ENCODE assay signal across 12 cellular contexts in genomic region chr6:190596-191395, GRCh38.
DNase-seq lines count a peak whose midpoint lies in the region; ATAC-seq, FAIRE-seq and TF ChIP-seq lines count a peak whose summit lies in the region.
"Had no signal": no experiment of that assay in that cellular context is flagged by ENCODE, and none has a peak within 500 bp of the region (broad histone marks: within the 10 kb centered on the region; RNA-seq: fewer than 3 reads in every experiment).

No MANE protein-coding gene starts in this region.

- H3K27ac ChIP-seq in WERI-Rb-1 (no peak overlapping the region), keratinocyte (ENCODE audit: control insufficient read depth, insufficient read depth, low read length) (no peak overlapping the region), colonic mucosa (no peak overlapping the region)
- H3K27ac ChIP-seq: 22Rv1, transverse colon had no signal

- H3K27me3 ChIP-seq in WERI-Rb-1 (ENCODE audit: insufficient read depth, low read depth, severe bottlenecking) (no peaks in the 10 kb centered on the region), keratinocyte (ENCODE audit: control insufficient read depth, extremely low read depth, insufficient read depth, low read length) (no peaks in the 10 kb centered on the region), colonic mucosa (no peaks in the 10 kb centered on the region)
- H3K27me3 ChIP-seq: transverse colon had no signal

- no peaks in the 10 kb centered on the region for H3K79me2 ChIP-seq in keratinocyte (ENCODE audit: control insufficient read depth, insufficient read depth, low read length)

- FAIRE-seq in keratinocyte (lab: Jason Lieb, UNC): no peak

- in situ Hi-C loops in GM13977 (cut with MboI; ENCODE audit: low pct_unique_long_range_greater_than_20kb, low sequenced_read_pairs, unreplicated experiment): no loop called here

- H3K4me2 ChIP-seq in keratinocyte (ENCODE audit: control insufficient read depth, extremely low read depth, insufficient read depth, low read depth, low read length): no peak overlapping the region

- H3K9ac ChIP-seq in keratinocyte (ENCODE audit: control insufficient read depth, extremely low read depth, insufficient read depth, low read length): no peak overlapping the region
- no peak overlapping the region for H3K9ac ChIP-seq in colonic mucosa (ENCODE audit: low read depth in 2 of 2, low read length in 2 of 2)

- H3K4me3 ChIP-seq in WERI-Rb-1 (ENCODE audit: low read depth, low read length): no peak overlapping the region
- H3K4me3 ChIP-seq in keratinocyte (ENCODE audit: control insufficient read depth in 2 of 3, extremely low read depth in 1 of 3, insufficient read depth in 2 of 3, low read depth in 1 of 3, low read length in 3 of 3): no peak overlapping the region
- no peak overlapping the region for H3K4me3 ChIP-seq in colonic mucosa
- H3K4me3 ChIP-seq: transverse colon had no signal

- H2AFZ ChIP-seq in keratinocyte (ENCODE audit: control insufficient read depth, low read length): no peak overlapping the region

- no peaks in the 10 kb centered on the region for H3K9me1 ChIP-seq in keratinocyte (ENCODE audit: control insufficient read depth, extremely low read depth, insufficient read depth, low read length)

- H4K20me1 ChIP-seq in keratinocyte (ENCODE audit: control insufficient read depth, extremely low read depth, insufficient read depth, low read length): no peaks in the 10 kb centered on the region

- TF ChIP-seq CTCF in GM13977 (IDR thresholded peaks at IDR 0.05; ENCODE audit: extremely low read depth, insufficient read depth, missing control alignments) (peak; percentile 39), WERI-Rb-1 (IDR thresholded peaks at IDR 0.05; ENCODE audit: low read depth, low read length) (peak; percentile 77), keratinocyte (optimal IDR thresholded peaks at IDR 0.05 in 1 of 3, IDR thresholded peaks at IDR 0.05 in 1 of 3, conservative IDR thresholded peaks at IDR 0.05 in 1 of 3; ENCODE audit: extremely low read depth in 1 of 3, insufficient read depth in 2 of 3, low read length in 3 of 3) (peak in 2 of 3 experiments; percentile 29 to 43), colonic mucosa (IDR thresholded peaks at IDR 0.05) (no peak)

- H3K4me1 ChIP-seq in keratinocyte (ENCODE audit: control insufficient read depth, extremely low read depth, insufficient read depth, low read length) (no peaks in the 10 kb centered on the region), colonic mucosa (no peaks in the 10 kb centered on the region)

- ATAC-seq in GM21737 (IDR thresholded peaks at IDR 0.05; ENCODE audit: unreplicated experiment): no peak

- H3K9me3 ChIP-seq in WERI-Rb-1 (ENCODE audit: severe bottlenecking) (no peaks in the 10 kb centered on the region), keratinocyte (ENCODE audit: control insufficient read depth, low read depth, low read length) (no peaks in the 10 kb centered on the region), colonic mucosa (no peaks in the 10 kb centered on the region)
- H3K9me3 ChIP-seq: transverse colon had no signal

- intact Hi-C loops in colonic mucosa (cut with DNase I): no loop called here

- DNase-seq in DMS 273 (lab: John Stamatoyannopoulos, UW; ENCODE audit: unreplicated experiment) (peak; percentile 19), DMS 273 treated with DMSO at 0.1 percent for 48 hours (lab: John Stamatoyannopoulos, UW) (no peak), GM13977 (ENCODE audit: low spot score) (no peak), WERI-Rb-1 (peak; percentile 75), keratinocyte (ENCODE audit: low read depth, low spot score) (no peak), colonic mucosa (no peak), DMS114 treated with DMSO at 0.1 percent for 48 hours (lab: John Stamatoyannopoulos, UW; ENCODE audit: unreplicated experiment) (no peak)
- DNase-seq: NCI-H1092 treated with DMSO at 0.1 percent for 48 hours, SHP77 treated with DMSO at 0.1 percent for 48 hours, transverse colon had no signal

- H3K36me3 ChIP-seq in WERI-Rb-1: no peaks in the 10 kb centered on the region
- H3K36me3 ChIP-seq in keratinocyte (ENCODE audit: control insufficient read depth in 2 of 2, extremely low read depth in 1 of 2, insufficient read depth in 2 of 2, low read length in 2 of 2): no peaks in the 10 kb centered on the region
- no peaks in the 10 kb centered on the region for H3K36me3 ChIP-seq in colonic mucosa
- H3K36me3 ChIP-seq: transverse colon had no signal

- dilution Hi-C loops in keratinocyte (cut with MboI; ENCODE audit: extremely low pct_ligation_motif_present, low sequenced_read_pairs): no loop called here

Comparison
In these comparisons a context has a peak if more than half of its experiments do, and no peak if none do; other contexts are left out.
1. DNase-seq: peak in DMS 273 (single experiment) and WERI-Rb-1 (single experiment); none in DMS 273 treated with DMSO at 0.1 percent for 48 hours (single experiment), GM13977 (single experiment), keratinocyte (single experiment), colonic mucosa (single experiment) and DMS114 treated with DMSO at 0.1 percent for 48 hours (single experiment).